13 cellular contexts compared by ENCODE assay signal in the genomic region with DNA sequence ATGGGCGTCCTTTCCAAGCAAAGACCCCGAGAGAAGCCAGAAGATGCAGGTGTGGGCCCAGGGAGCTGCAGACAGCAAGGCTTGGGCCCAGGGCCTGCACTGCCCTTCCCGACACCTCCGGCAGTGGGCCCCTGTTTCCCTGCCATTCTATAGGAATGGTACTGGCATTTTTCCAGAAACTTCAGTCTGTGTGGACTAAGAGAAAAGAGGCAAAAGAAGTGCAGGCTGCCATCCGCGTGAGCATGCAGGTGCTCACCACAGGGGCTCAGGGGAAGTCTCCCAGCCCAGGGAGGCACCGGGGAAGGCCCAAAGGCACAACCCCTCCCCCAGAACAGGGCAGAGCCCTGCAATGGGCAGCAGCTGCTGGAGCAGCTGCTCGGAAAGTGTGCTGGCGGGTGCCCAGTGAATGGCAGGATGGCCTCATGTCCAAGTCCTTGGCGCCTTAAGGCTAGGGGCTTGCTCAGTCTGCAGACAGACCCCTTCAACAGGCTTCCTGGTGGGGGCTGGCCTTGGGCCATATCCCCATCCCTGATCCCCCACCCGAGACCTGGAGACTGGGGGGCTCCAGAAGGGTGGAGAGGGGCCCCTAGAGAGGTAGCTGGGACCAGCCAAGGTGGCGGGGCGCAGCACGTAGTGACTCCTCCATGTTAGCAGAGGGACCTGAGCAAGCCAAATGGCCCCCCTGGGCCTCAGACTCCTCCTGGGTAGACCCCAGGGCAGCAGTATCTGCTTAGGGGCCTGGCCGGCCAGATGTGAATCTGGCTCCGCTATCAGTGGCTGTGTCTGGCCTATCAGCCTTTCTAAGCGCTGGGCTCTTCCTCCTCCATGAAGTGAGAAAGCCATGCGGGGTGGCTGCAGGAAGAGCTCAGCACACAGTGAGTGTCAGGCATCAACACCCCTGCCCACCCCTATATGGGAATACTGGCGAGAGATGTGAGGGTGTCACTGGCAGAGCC. TPM values are rescaled to one million over a fixed set of nuclear protein-coding genes. Genes with fewer than 3 reads are reported as not detected.
DNase-seq lines count a peak whose midpoint lies in the region; ATAC-seq, FAIRE-seq and TF ChIP-seq lines count a peak whose summit lies in the region.
"Had no signal": no experiment of that assay in that cellular context is flagged by ENCODE, and none has a peak within 500 bp of the region (broad histone marks: within the 10 kb centered on the region; RNA-seq: fewer than 3 reads in every experiment).

No MANE protein-coding gene starts in this region.

- no peaks in the 10 kb centered on the region for H3K9me1 ChIP-seq in endothelial cell of umbilical vein (replicated peaks; ENCODE audit: control insufficient read depth, extremely low read depth, insufficient read depth, low read length)

- H3K9me3 ChIP-seq in BE2C (no peaks in the 10 kb centered on the region), H9 (ENCODE audit: control insufficient read depth, low read depth, low read length) (no peaks in the 10 kb centered on the region), endothelial cell of umbilical vein (replicated peaks; ENCODE audit: control insufficient read depth, insufficient read depth, low read length) (no peaks in the 10 kb centered on the region)

- no peak overlapping the region for H3T11ph ChIP-seq in H9 (ENCODE audit: low read length)

- H2BK15ac ChIP-seq in H9 (ENCODE audit: low read depth, low read length) = no peak overlapping the region

- no peak for ATAC-seq in HG03342 (IDR thresholded peaks at IDR 0.05; ENCODE audit: unreplicated experiment)

- no peak overlapping the region for H2AFZ ChIP-seq in H9 (ENCODE audit: low read length)
- no peak overlapping the region for H2AFZ ChIP-seq in endothelial cell of umbilical vein (ENCODE audit: low read depth, low read length)

- no peak for TF ChIP-seq CTCF in BE2C (IDR thresholded peaks at IDR 0.05; ENCODE audit: low read depth, low read length)
- TF ChIP-seq CTCF in H9 (conservative IDR thresholded peaks at IDR 0.05) = peak; percentile 16; the same call in 1 of the 3 replicates
- TF ChIP-seq CTCF in endothelial cell of umbilical vein (IDR thresholded peaks at IDR 0.05; ENCODE audit: extremely low read depth in 1 of 2, insufficient read depth in 1 of 2, low read depth in 1 of 2, low read length in 2 of 2) = no peak

- H3K27ac Mint-ChIP-seq in H9 = no peak overlapping the region; a peak in 1 of 7 replicates
- H3K27ac Mint-ChIP-seq: activated B cell treated with CpG ODN at 0.5 μM for 24 hours; CD4-positive, CD25-positive, alpha-beta regulatory T cell had no signal

- no peak overlapping the region for H3K18ac ChIP-seq in H9 (ENCODE audit: insufficient read length, low read depth, low read length)

- no CpG with 5 or more reads among the region's 19 CpGs for WGBS in H9 (ENCODE audit: extremely low coverage, insufficient read length, low lambda C conversion rate)

- no peak overlapping the region for H3K4me3 Mint-ChIP-seq in H9
- H3K4me3 Mint-ChIP-seq: activated B cell treated with CpG ODN at 0.5 μM for 24 hours; CD4-positive, CD25-positive, alpha-beta regulatory T cell had no signal

- no peak overlapping the region for H2BK20ac ChIP-seq in H9 (ENCODE audit: low read depth, low read length, poor library complexity, severe bottlenecking)

- no peak overlapping the region for H4K8ac ChIP-seq in H9 (replicated peaks; ENCODE audit: insufficient read length, low read depth, low read length)

- H4K91ac ChIP-seq in H9 (ENCODE audit: insufficient read length, low read depth, low read length) = no peak overlapping the region

- no peaks in the 10 kb centered on the region for H3K27me3 ChIP-seq in BE2C
- peaks cover 6% of the 10 kb centered on the region; the same call in 1 of the 2 replicates for H3K27me3 ChIP-seq in H9 (ENCODE audit: insufficient read depth, low read length)
- H3K27me3 ChIP-seq in endothelial cell of umbilical vein (ENCODE audit: control insufficient read depth in 2 of 2, insufficient read depth in 2 of 2, low read length in 2 of 2) = peaks cover 0 to 6% of the 10 kb centered on the region in 2 experiments

- peak; percentile 18 for TF ChIP-seq POLR2A in endothelial cell of umbilical vein (IDR thresholded peaks at IDR 0.05; ENCODE audit: low read depth, low read length)

- H3K4me3 ChIP-seq in BE2C (ENCODE audit: low read depth, low read length) (no peak overlapping the region), endothelial cell of umbilical vein (replicated peaks in 1 of 3; ENCODE audit: insufficient read depth in 1 of 3, low read depth in 1 of 3, low read length in 3 of 3) (no peak overlapping the region)

- CTCF ChIA-PET in endothelial cell of umbilical vein (lab: Charles Lee) = interaction anchor here (0.5 to 4.1 kb wide), 64 partner anchors 8 to 508 kb away, joined by 3 to 65 read pairs (median 5); partner anchors contain the start of genes EXOC3L1, HSD11B2, KCTD19 and LRRC36

- H3K9ac ChIP-seq in H9 (ENCODE audit: extremely low read depth, insufficient read length, low read length) (no peak overlapping the region), endothelial cell of umbilical vein (replicated peaks; ENCODE audit: extremely low read depth, insufficient read depth, low read length) (no peak overlapping the region)
- H3K9ac ChIP-seq: KMS-11 had no signal

- no peak overlapping the region for H3K4ac ChIP-seq in H9 (ENCODE audit: low read depth, low read length)

- H4K20me1 ChIP-seq in H9 (ENCODE audit: control insufficient read depth, insufficient read depth, insufficient read length) (peaks cover 2% of the 10 kb centered on the region), endothelial cell of umbilical vein (replicated peaks; ENCODE audit: control insufficient read depth, extremely low read depth, insufficient read depth, low read length) (no peaks in the 10 kb centered on the region)

- H3K79me1 ChIP-seq in H9 (ENCODE audit: insufficient read depth, low read depth, low read length, poor library complexity, severe bottlenecking) = no peaks in the 10 kb centered on the region

- H3K4me1 ChIP-seq in BE2C (peaks cover 37% of the 10 kb centered on the region), H9 (ENCODE audit: insufficient read depth, low read length) (peaks cover 2% of the 10 kb centered on the region; the same call in 1 of the 2 replicates), endothelial cell of umbilical vein (ENCODE audit: control insufficient read depth, extremely low read depth, insufficient read depth, low read length) (no peaks in the 10 kb centered on the region)

- H4K5ac ChIP-seq in H9 (ENCODE audit: insufficient read length, low read depth, low read length) = no peak overlapping the region

- no peaks in the 10 kb centered on the region for H3K9me3 Mint-ChIP-seq in H9
- H3K9me3 Mint-ChIP-seq: activated B cell treated with CpG ODN at 0.5 μM for 24 hours; CD4-positive, CD25-positive, alpha-beta regulatory T cell had no signal

- H3K79me2 ChIP-seq in H9 (ENCODE audit: insufficient read depth, low read length) = no peaks in the 10 kb centered on the region
- no peaks in the 10 kb centered on the region for H3K79me2 ChIP-seq in endothelial cell of umbilical vein (ENCODE audit: control insufficient read depth, insufficient read depth, low read length)

- no peak overlapping the region for H3K4me2 ChIP-seq in H9 (ENCODE audit: insufficient read depth, insufficient read length, low read length)
- H3K4me2 ChIP-seq in endothelial cell of umbilical vein (ENCODE audit: insufficient read depth, low read length) = no peak overlapping the region
- H3K4me2 ChIP-seq: KMS-11 had no signal

- H2AK5ac ChIP-seq in H9 (ENCODE audit: insufficient read length, low read length) = no peak overlapping the region

- peaks cover 51% of the 10 kb centered on the region for H3K27me3 Mint-ChIP-seq in H9 (ENCODE audit: low read depth)

- peaks cover 27 to 38% of the 10 kb centered on the region in 2 experiments for H3K4me1 Mint-ChIP-seq in H9
- H3K4me1 Mint-ChIP-seq: activated B cell treated with CpG ODN at 0.5 μM for 24 hours had no signal

- H2BK12ac ChIP-seq in H9 (ENCODE audit: insufficient read length, low read depth, low read length) = no peak overlapping the region

- no peak overlapping the region for H2BK120ac ChIP-seq in H9 (ENCODE audit: low read depth, low read length, poor library complexity, severe bottlenecking)

- H3K23ac ChIP-seq in H9 (ENCODE audit: insufficient read length, low read depth, low read length) = no peak overlapping the region

- H3K27ac ChIP-seq in H9 (ENCODE audit: insufficient read length, low read depth, low read length) = no peak overlapping the region
- no peak overlapping the region for H3K27ac ChIP-seq in endothelial cell of umbilical vein (ENCODE audit: insufficient read depth, low read depth, low read length)
- H3K27ac ChIP-seq: KMS-11 had no signal

- POLR2A ChIA-PET in endothelial cell of umbilical vein (lab: Charles Lee) = no interaction called here

- no TSS peak for BruUV-seq in endothelial cell of umbilical vein (replicated peaks; lab: Mats Ljungman, UMichigan)

- intact Hi-C loops in endothelial cell of umbilical vein (cut with micrococcal nuclease) = loop anchor here (1.0 to 10.0 kb wide), 4 partner anchors 28 to 445 kb away; partner anchors contain the start of genes E2F4, ELMO3 and EXOC3L1

- H2BK5ac ChIP-seq in H9 (ENCODE audit: insufficient read length, low read length) = no peak overlapping the region

- DNase-seq in BE2C (peak; percentile 72), H9 (no peak), NCI-H510A treated with DMSO at 0.1 percent for 48 hours (lab: John Stamatoyannopoulos, UW) (peak; percentile 31), endothelial cell of umbilical vein (ENCODE audit: low read depth, low spot score) (no peak), hepatic stellate cell (ENCODE audit: low spot score) (no peak), glomerular visceral epithelial cell (ENCODE audit: extremely low spot score) (no peak)
- no peak for DNase-seq in activated naive CD4-positive, alpha-beta T cell treated with Interleukin-2 at 50 U/mL for 16 hours
- DNase-seq: NCI-H526 treated with DMSO at 0.1 percent for 48 hours had no signal

- H3K14ac ChIP-seq in H9 (ENCODE audit: insufficient read depth, low read length) = no peak overlapping the region; the same call in 1 of the 2 replicates

- H3K36me3 ChIP-seq in BE2C (no peaks in the 10 kb centered on the region), endothelial cell of umbilical vein (ENCODE audit: control insufficient read depth in 2 of 2, extremely low read depth in 1 of 2, insufficient read depth in 2 of 2, low read length in 2 of 2) (no peaks in the 10 kb centered on the region)

- H3K36me3 Mint-ChIP-seq in H9 (ENCODE audit: insufficient read depth in 1 of 3, low read depth in 3 of 3) = peaks cover 0 to 1% (median 0%) of the 10 kb centered on the region in 3 experiments; a peak in 1 of 7 replicates
- H3K36me3 Mint-ChIP-seq: CD4-positive, CD25-positive, alpha-beta regulatory T cell had no signal

- dilution Hi-C loops in endothelial cell of umbilical vein (cut with MboI; ENCODE audit: extremely low pct_ligation_motif_present, low sequenced_read_pairs) = no loop called here

- no peak overlapping the region for H3K56ac ChIP-seq in H9 (ENCODE audit: insufficient read length, low read depth, low read length)

- H3K23me2 ChIP-seq in H9 (ENCODE audit: insufficient read length, low read depth, low read length, poor library complexity, severe bottlenecking) = no peaks in the 10 kb centered on the region

- FAIRE-seq in endothelial cell of umbilical vein (lab: Jason Lieb, UNC) = no peak

RNA-seq across cellular contexts. Expression of gene TPPP3, which starts 6.7 kb away (rescaled TPM):
- polyA plus RNA-seq in BE2C (2012; ENCODE audit: insufficient read depth, insufficient read length, low read depth) = 28.0 TPM
- total RNA-seq in H9 (2021) (0.48 and 0.79 TPM in 2 replicates), endothelial cell of umbilical vein (1.3 and 2.0 TPM in 2 replicates)
- 0.33 and 0.91 TPM in 2 replicates for polyA plus RNA-seq in endothelial cell of umbilical vein
- polyA plus RNA-seq in endothelial cell of umbilical vein (2011; cell fraction: cytosol; rRNA removed) = 0.77 and 1.0 TPM in 2 replicates
- 0.32 and 0.81 TPM in 2 replicates for polyA plus RNA-seq in endothelial cell of umbilical vein (2011; cell fraction: nucleus; rRNA removed)
- polyA plus RNA-seq in endothelial cell of umbilical vein (2012) = 1.2 and 3.2 TPM in 2 replicates
- not detected in 2 replicates for polyA minus RNA-seq in endothelial cell of umbilical vein
- not detected for polyA minus RNA-seq in endothelial cell of umbilical vein (2011; cell fraction: cytosol; rRNA and poly(A)+ RNA removed)
- 0.24 and 0.29 TPM in 2 replicates for polyA minus RNA-seq in endothelial cell of umbilical vein (2011; cell fraction: nucleus; rRNA and poly(A)+ RNA removed)
- total RNA-seq: activated B cell treated with CpG ODN at 0.5 μM for 24 hours; CD4-positive, CD25-positive, alpha-beta regulatory T cell had no signal
- polyA plus RNA-seq: CD4-positive, CD25-positive, alpha-beta regulatory T cell had no signal

RNA-seq across cellular contexts. Expression of gene ZDHHC1, which starts 16.2 kb away (rescaled TPM):
- 4.9 TPM for polyA plus RNA-seq in BE2C (2012; ENCODE audit: insufficient read depth, insufficient read length, low read depth)
- total RNA-seq in H9 (2021) = 3.0 and 3.7 TPM in 2 replicates
- total RNA-seq in endothelial cell of umbilical vein = 12.9 and 14.4 TPM in 2 replicates
- polyA plus RNA-seq in endothelial cell of umbilical vein = 11.4 and 14.1 TPM in 2 replicates
- polyA plus RNA-seq in endothelial cell of umbilical vein (2011; cell fraction: cytosol; rRNA removed) = 4.3 and 6.4 TPM in 2 replicates
- 16.9 and 20.3 TPM in 2 replicates for polyA plus RNA-seq in endothelial cell of umbilical vein (2011; cell fraction: nucleus; rRNA removed)
- 8.3 and 12.5 TPM in 2 replicates for polyA plus RNA-seq in endothelial cell of umbilical vein (2012)
- polyA minus RNA-seq in endothelial cell of umbilical vein = 6.8 and 12.0 TPM in 2 replicates
- polyA minus RNA-seq in endothelial cell of umbilical vein (2011; cell fraction: cytosol; rRNA and poly(A)+ RNA removed) = not detected
- polyA minus RNA-seq in endothelial cell of umbilical vein (2011; cell fraction: nucleus; rRNA and poly(A)+ RNA removed) = 9.3 and 11.9 TPM in 2 replicates
- total RNA-seq: CD4-positive, CD25-positive, alpha-beta regulatory T cell had no signal

RNA-seq across cellular contexts. Expression of gene HSD11B2, which starts 30.9 kb away (rescaled TPM):
- 1.1 TPM for polyA plus RNA-seq in BE2C (2012; ENCODE audit: insufficient read depth, insufficient read length, low read depth)
- total RNA-seq in H9 (2021) = 33.5 and 35.1 TPM in 2 replicates
- total RNA-seq in endothelial cell of umbilical vein = not detected in 2 replicates
- polyA plus RNA-seq in endothelial cell of umbilical vein = 0.10 and 0.16 TPM in 2 replicates
- 0.07 and 0.12 TPM in 2 replicates for polyA plus RNA-seq in endothelial cell of umbilical vein (2011; cell fraction: cytosol; rRNA removed)
- 0.07 and 0.18 TPM in 2 replicates for polyA plus RNA-seq in endothelial cell of umbilical vein (2011; cell fraction: nucleus; rRNA removed)
- polyA plus RNA-seq in endothelial cell of umbilical vein (2012) = 0.08 TPM in 1 of 2 replicates, not detected in the other
- 0.19 TPM in 1 of 2 replicates, not detected in the other for polyA minus RNA-seq in endothelial cell of umbilical vein
- 1.2 TPM for polyA minus RNA-seq in endothelial cell of umbilical vein (2011; cell fraction: cytosol; rRNA and poly(A)+ RNA removed)
- polyA minus RNA-seq in endothelial cell of umbilical vein (2011; cell fraction: nucleus; rRNA and poly(A)+ RNA removed) = not detected in 2 replicates
- total RNA-seq: CD4-positive, CD25-positive, alpha-beta regulatory T cell; dermis microvascular lymphatic vessel endothelial cell had no signal
- polyA plus RNA-seq: CD4-positive, CD25-positive, alpha-beta regulatory T cell had no signal

Comparison
In these comparisons a context has a peak if more than half of its experiments do, and no peak if none do; other contexts are left out.
1. DNase-seq: peak in BE2C (single experiment) and NCI-H510A treated with DMSO at 0.1 percent for 48 hours (single experiment); none in H9 (single experiment), endothelial cell of umbilical vein (single experiment), activated naive CD4-positive, alpha-beta T cell treated with Interleukin-2 at 50 U/mL for 16 hours (single experiment), hepatic stellate cell (single experiment) and glomerular visceral epithelial cell (single experiment).
2. RNA of gene HSD11B2, which starts 30.9 kb away (total RNA-seq): 33.5 to 35.1 TPM in H9; not detected in endothelial cell of umbilical vein; every median in the first group is over 10 times any median in the second.